13 cellular contexts compared by ENCODE assay signal in genomic region chr6:129606664-129607063, GRCh38.
A peak's percentile ranks its signal among the peaks of the same experiment; 100 is the strongest.
DNase-seq lines count a peak whose midpoint lies in the region; ATAC-seq and TF ChIP-seq lines count a peak whose summit lies in the region.
"Had no signal": no experiment of that assay in that cellular context is flagged by ENCODE, and none has a peak within 500 bp of the region (broad histone marks: within the 10 kb centered on the region; RNA-seq: fewer than 3 reads in every experiment).

No MANE protein-coding gene starts in this region.

- peak overlapping the region; percentile 53; the same call in 1 of the 2 replicates for H3K4me2 ChIP-seq in KMS-11

- peak overlapping the region; percentile 71 for H3K27ac ChIP-seq in KMS-11
- H3K27ac ChIP-seq in naive thymus-derived CD4-positive, alpha-beta T cell (ENCODE audit: low read depth, low read length), result no peak overlapping the region
- H3K27ac ChIP-seq: suprapubic skin had no signal

- H3K4me3 Mint-ChIP-seq in dendritic cell treated with granulocyte-macrophage colony-stimulating factor and Interleukin-4, amounts not matched to agents 40 ng/mL and 50 ng/mL, for 4 days, result no peak overlapping the region
- no peak overlapping the region for H3K4me3 Mint-ChIP-seq in naive thymus-derived CD4-positive, alpha-beta T cell
- H3K4me3 Mint-ChIP-seq: activated B cell treated with CpG ODN at 0.5 μM for 24 hours; CD8-positive, alpha-beta T cell; naive thymus-derived CD8-positive, alpha-beta T cell had no signal

- H4K20me1 ChIP-seq in KMS-11 (ENCODE audit: insufficient read depth), result no peaks in the 10 kb centered on the region

- H3K27ac Mint-ChIP-seq in dendritic cell treated with granulocyte-macrophage colony-stimulating factor and Interleukin-4, amounts not matched to agents 40 ng/mL and 50 ng/mL, for 4 days, result peak overlapping the region; percentile 71
- no peak overlapping the region for H3K27ac Mint-ChIP-seq in naive thymus-derived CD4-positive, alpha-beta T cell
- H3K27ac Mint-ChIP-seq: activated B cell treated with CpG ODN at 0.5 μM for 24 hours; CD8-positive, alpha-beta T cell; naive thymus-derived CD8-positive, alpha-beta T cell had no signal

- H3K4me3 ChIP-seq in KMS-11 (IDR thresholded peaks at IDR 0.05; ENCODE audit: insufficient read depth, low read depth, low read length), result no peak overlapping the region
- H3K4me3 ChIP-seq in naive thymus-derived CD4-positive, alpha-beta T cell (ENCODE audit: low read length), result no peak overlapping the region
- H3K4me3 ChIP-seq: suprapubic skin had no signal

- no peaks in the 10 kb centered on the region for H3K27me3 ChIP-seq in KMS-11 (ENCODE audit: insufficient read depth, low read depth)
- no peaks in the 10 kb centered on the region for H3K27me3 ChIP-seq in naive thymus-derived CD4-positive, alpha-beta T cell (ENCODE audit: control insufficient read depth in 2 of 2, insufficient read depth in 2 of 2, low read length in 2 of 2)
- H3K27me3 ChIP-seq: suprapubic skin had no signal

- no peak for TF ChIP-seq CTCF in KMS-11 (conservative IDR thresholded peaks at IDR 0.05; ENCODE audit: low read depth, low read length)

- H3K36me3 ChIP-seq in KMS-11 (ENCODE audit: insufficient read depth), result no peaks in the 10 kb centered on the region
- H3K36me3 ChIP-seq in naive thymus-derived CD4-positive, alpha-beta T cell (ENCODE audit: control insufficient read depth in 2 of 3, insufficient read depth in 3 of 3, low read length in 3 of 3), result peaks cover 0 to 4% (median 0%) of the 10 kb centered on the region in 3 experiments

- CTCF ChIA-PET in naive thymus-derived CD4-positive, alpha-beta T cell (lab: Charles Lee), result interaction anchor here (1.6 kb wide), 1 partner anchor 9 kb away, joined by 6 read pairs; no protein-coding TSS in a partner anchor

- H3K4me1 Mint-ChIP-seq in dendritic cell treated with granulocyte-macrophage colony-stimulating factor and Interleukin-4, amounts not matched to agents 40 ng/mL and 50 ng/mL, for 4 days (ENCODE audit: low read depth), result peaks cover 27% of the 10 kb centered on the region
- H3K4me1 Mint-ChIP-seq in naive thymus-derived CD4-positive, alpha-beta T cell, result no peaks in the 10 kb centered on the region
- H3K4me1 Mint-ChIP-seq: activated B cell treated with CpG ODN at 0.5 μM for 24 hours; naive thymus-derived CD8-positive, alpha-beta T cell had no signal

- no peaks in the 10 kb centered on the region for H3K79me2 ChIP-seq in KMS-11 (ENCODE audit: insufficient read depth, low read depth)

- H3K9ac ChIP-seq in KMS-11, result no peak overlapping the region; the same call in 1 of the 2 replicates

- 0 out of 2 replicates have a peak overlapping the region, but pooled peaks have one; percentile 11 for H2AFZ ChIP-seq in KMS-11 (ENCODE audit: low read depth)

- peaks cover 90% of the 10 kb centered on the region for H3K36me3 Mint-ChIP-seq in dendritic cell treated with granulocyte-macrophage colony-stimulating factor and Interleukin-4, amounts not matched to agents 40 ng/mL and 50 ng/mL, for 4 days (ENCODE audit: low read depth)
- H3K36me3 Mint-ChIP-seq in naive thymus-derived CD4-positive, alpha-beta T cell, result peaks cover 0 to 9% (median 4%) of the 10 kb centered on the region in 5 donors

- no peaks in the 10 kb centered on the region for H3K9me3 Mint-ChIP-seq in dendritic cell treated with granulocyte-macrophage colony-stimulating factor and Interleukin-4, amounts not matched to agents 40 ng/mL and 50 ng/mL, for 4 days
- no peaks in the 10 kb centered on the region for H3K9me3 Mint-ChIP-seq in naive thymus-derived CD4-positive, alpha-beta T cell
- H3K9me3 Mint-ChIP-seq: activated B cell treated with CpG ODN at 0.5 μM for 24 hours; CD8-positive, alpha-beta T cell; naive thymus-derived CD8-positive, alpha-beta T cell had no signal

- no peaks in the 10 kb centered on the region for H3K27me3 Mint-ChIP-seq in dendritic cell treated with granulocyte-macrophage colony-stimulating factor and Interleukin-4, amounts not matched to agents 40 ng/mL and 50 ng/mL, for 4 days
- H3K27me3 Mint-ChIP-seq in naive thymus-derived CD4-positive, alpha-beta T cell, result no peaks in the 10 kb centered on the region
- H3K27me3 Mint-ChIP-seq: activated B cell treated with CpG ODN at 0.5 μM for 24 hours; naive thymus-derived CD8-positive, alpha-beta T cell had no signal

- H3K4me1 ChIP-seq in KMS-11 (ENCODE audit: low read depth, poor library complexity, severe bottlenecking), result peaks cover 60% of the 10 kb centered on the region
- H3K4me1 ChIP-seq in naive thymus-derived CD4-positive, alpha-beta T cell (ENCODE audit: control insufficient read depth in 2 of 2, insufficient read depth in 2 of 2, low read length in 2 of 2), result no peaks in the 10 kb centered on the region

- intact Hi-C loops in dendritic cell treated with granulocyte-macrophage colony-stimulating factor and Interleukin-4, amounts not matched to agents 40 ng/mL and 50 ng/mL, for 4 days (cut with micrococcal nuclease), result no loop called here
- intact Hi-C loops in naive thymus-derived CD4-positive, alpha-beta T cell (cut with micrococcal nuclease), result loop anchor here in 1 of 2 donors (10.0 kb wide), 1 partner anchor 618 kb away; the partner anchor contains the start of gene SAMD3

- POLR2A ChIA-PET in naive thymus-derived CD4-positive, alpha-beta T cell (lab: Charles Lee), result interaction anchor here (0.8 kb wide), 1 partner anchor 10 kb away, joined by 4 read pairs; no protein-coding TSS in a partner anchor

- H3K9me3 ChIP-seq in naive thymus-derived CD4-positive, alpha-beta T cell (ENCODE audit: control insufficient read depth in 2 of 3, low read length in 3 of 3), result no peaks in the 10 kb centered on the region
- H3K9me3 ChIP-seq: suprapubic skin had no signal

- DNase-seq in ELR (ENCODE audit: low read depth) (peak; percentile 53), RPMI8226 (no peak), globus pallidus (ENCODE audit: low spot score) (no peak), kidney glomerular epithelial cell (lab: John Stamatoyannopoulos, UW) (no peak)
- DNase-seq in naive thymus-derived CD4-positive, alpha-beta T cell, result no peak
- DNase-seq: activated B cell treated with CpG ODN at 0.5 μM for 24 hours; CD8-positive, alpha-beta T cell; naive thymus-derived CD8-positive, alpha-beta T cell; NCI-H2029 had no signal

- peak; percentile 65 for ATAC-seq in GM21526 (IDR thresholded peaks at IDR 0.05; ENCODE audit: low FRiP score, unreplicated experiment)
- ATAC-seq in naive thymus-derived CD4-positive, alpha-beta T cell, result no peak
- ATAC-seq: CD8-positive, alpha-beta T cell; naive thymus-derived CD8-positive, alpha-beta T cell had no signal
